ENCODE assay signal across 10 cellular contexts in genomic region chr5:124289641-124290201, GRCh38.
DNase-seq lines count a peak whose midpoint lies in the region; TF ChIP-seq lines count a peak whose summit lies in the region.
"Had no signal": no experiment of that assay in that cellular context is flagged by ENCODE, and none has a peak within 500 bp of the region (broad histone marks: within the 10 kb centered on the region; RNA-seq: fewer than 3 reads in every experiment).

No MANE protein-coding gene starts in this region.

- H3K27me3 Mint-ChIP-seq in activated CD4-positive, alpha-beta memory T cell treated with anti-CD3 and anti-CD28 coated beads, Interleukin-2, amount 10 ng/mL, durations not matched to agents 7 days and 5 days = no peaks in the 10 kb centered on the region

- no peaks in the 10 kb centered on the region for H3K27me3 ChIP-seq in hepatocyte
- H3K27me3 ChIP-seq in A673 (replicated peaks; ENCODE audit: insufficient read depth, low read depth, low read length, poor library complexity) = peaks cover 8% of the 10 kb centered on the region

- H4K20me1 ChIP-seq in hepatocyte (ENCODE audit: insufficient read depth, poor library complexity, severe bottlenecking) = no peaks in the 10 kb centered on the region

- H3K4me1 ChIP-seq in hepatocyte (ENCODE audit: insufficient read depth) (no peaks in the 10 kb centered on the region), A673 (ENCODE audit: insufficient read depth, low read length, poor library complexity, severe bottlenecking) (no peaks in the 10 kb centered on the region)

- no peak overlapping the region for H3K4me3 Mint-ChIP-seq in activated CD4-positive, alpha-beta memory T cell treated with anti-CD3 and anti-CD28 coated beads, Interleukin-2, amount 10 ng/mL, durations not matched to agents 7 days and 5 days

- no TSS peak for BruUV-seq in A673 (replicated peaks; lab: Mats Ljungman, UMichigan)

- CTCF ChIA-PET in RWPE1 (lab: Yijun Ruan, JAX) = no interaction called here
- CTCF ChIA-PET in A673 (lab: Charles Lee) = no interaction called here
- CTCF ChIA-PET in activated CD4-positive, alpha-beta memory T cell treated with anti-CD3 and anti-CD28 coated beads, Interleukin-2, amount 10 ng/mL, durations not matched to agents 7 days and 5 days (lab: Charles Lee) = no interaction called here

- H3K9me3 Mint-ChIP-seq in activated CD4-positive, alpha-beta memory T cell treated with anti-CD3 and anti-CD28 coated beads, Interleukin-2, amount 10 ng/mL, durations not matched to agents 7 days and 5 days = no peaks in the 10 kb centered on the region

- H3K27ac Mint-ChIP-seq in activated CD4-positive, alpha-beta memory T cell treated with anti-CD3 and anti-CD28 coated beads, Interleukin-2, amount 10 ng/mL, durations not matched to agents 7 days and 5 days = no peak overlapping the region

- no peaks in the 10 kb centered on the region for H3K36me3 ChIP-seq in hepatocyte (replicated peaks; ENCODE audit: insufficient read depth, low read depth)
- no peaks in the 10 kb centered on the region for H3K36me3 ChIP-seq in A673 (ENCODE audit: insufficient read depth, low read length, poor library complexity, severe bottlenecking)

- WGBS in hepatocyte (ENCODE audit: low lambda C conversion rate, missing lambda C conversion rate) = 59% methylated on average over 2 of the region's 2 CpGs

- H3K36me3 Mint-ChIP-seq in activated CD4-positive, alpha-beta memory T cell treated with anti-CD3 and anti-CD28 coated beads, Interleukin-2, amount 10 ng/mL, durations not matched to agents 7 days and 5 days (ENCODE audit: low read depth) = no peaks in the 10 kb centered on the region

- no peaks in the 10 kb centered on the region for H3K9me2 ChIP-seq in hepatocyte (replicated peaks; ENCODE audit: insufficient read depth)

- POLR2A ChIA-PET in RWPE1 (lab: Yijun Ruan, JAX; ENCODE audit: low non-redundant PET) = no interaction called here
- POLR2A ChIA-PET in A673 (lab: Charles Lee; ENCODE audit: low non-redundant PET) = no interaction called here
- POLR2A ChIA-PET in activated CD4-positive, alpha-beta memory T cell treated with anti-CD3 and anti-CD28 coated beads, Interleukin-2, amount 10 ng/mL, durations not matched to agents 7 days and 5 days (lab: Charles Lee) = no interaction called here

- H3K4me1 Mint-ChIP-seq in activated CD4-positive, alpha-beta memory T cell treated with anti-CD3 and anti-CD28 coated beads, Interleukin-2, amount 10 ng/mL, durations not matched to agents 7 days and 5 days = no peaks in the 10 kb centered on the region

- H3K4me3 ChIP-seq in hepatocyte (no peak overlapping the region), A673 (ENCODE audit: low read depth, low read length, poor library complexity, severe bottlenecking) (no peak overlapping the region)
- H3K4me3 ChIP-seq: PC-9 had no signal

- H3K4me2 ChIP-seq in hepatocyte = no peak overlapping the region
- H3K4me2 ChIP-seq: PC-9 had no signal

- peak; percentile 54 for DNase-seq in DMS153 (lab: John Stamatoyannopoulos, UW)
- no peak for DNase-seq in DMS153 treated with DMSO at 0.1 percent for 48 hours (lab: John Stamatoyannopoulos, UW; ENCODE audit: unreplicated experiment)
- DNase-seq in RWPE1 (ENCODE audit: low spot score) = no peak
- no peak for DNase-seq in hepatocyte (ENCODE audit: low spot score)
- DNase-seq in A673 (ENCODE audit: low spot score) = no peak
- DNase-seq in activated CD4-positive, alpha-beta memory T cell treated with anti-CD3 and anti-CD28 coated beads, Interleukin-2, amount 10 ng/mL, durations not matched to agents 7 days and 5 days = no peak
- no peak for DNase-seq in HK-2 (ENCODE audit: unreplicated experiment)
- DNase-seq: activated CD4-positive, alpha-beta T cell treated with anti-CD3 and anti-CD28 coated beads for 4 hours; PC-9 had no signal

- H3K27ac ChIP-seq in RWPE1 = peak overlapping the region; percentile 40; the same call in 1 of the 2 replicates
- no peak overlapping the region for H3K27ac ChIP-seq in hepatocyte
- H3K27ac ChIP-seq in temporal lobe (ENCODE audit: low read depth, low read length) = peak overlapping the region; percentile 92
- H3K27ac ChIP-seq in A673 (ENCODE audit: low read depth, low read length, poor library complexity, severe bottlenecking) = no peak overlapping the region
- H3K27ac ChIP-seq: PC-9 had no signal

- TF ChIP-seq CTCF in RWPE1 (conservative IDR thresholded peaks at IDR 0.05; ENCODE audit: low read depth) (no peak; the same call in 1 of the 2 replicates), hepatocyte (IDR thresholded peaks at IDR 0.05; ENCODE audit: poor library complexity) (peak; percentile 5), A673 (conservative IDR thresholded peaks at IDR 0.05; ENCODE audit: low read depth, low read length) (no peak)

- no peak overlapping the region for H2AFZ ChIP-seq in hepatocyte
- H2AFZ ChIP-seq: PC-9 had no signal

- no peaks in the 10 kb centered on the region for H3K79me2 ChIP-seq in hepatocyte

- H3K9me3 ChIP-seq in hepatocyte (ENCODE audit: low read depth) (no peaks in the 10 kb centered on the region), A673 (ENCODE audit: low read depth, low read length, poor library complexity, severe bottlenecking) (no peaks in the 10 kb centered on the region)

- intact Hi-C loops in A673 (cut with micrococcal nuclease; ENCODE audit: unreplicated experiment) = no loop called here

Comparison
In these comparisons a context has a peak if more than half of its experiments do, and no peak if none do; other contexts are left out.
1. H3K27ac ChIP-seq: peak in RWPE1 (single experiment) and temporal lobe (single experiment); none in hepatocyte (single experiment) and A673 (single experiment).